Comparison of ENCODE assay signal across 19 cellular contexts in genomic region chr10:112960151-112960681, GRCh38. TPM values are rescaled to one million over a fixed set of nuclear protein-coding genes. Genes with fewer than 3 reads are reported as not detected.
A peak's percentile ranks its signal among the peaks of the same experiment; 100 is the strongest.
DNase-seq lines count a peak whose midpoint lies in the region; ATAC-seq and TF ChIP-seq lines count a peak whose summit lies in the region.
"Had no signal": no experiment of that assay in that cellular context is flagged by ENCODE, and none has a peak within 500 bp of the region (broad histone marks: within the 10 kb centered on the region; RNA-seq: fewer than 3 reads in every experiment).

No MANE protein-coding gene starts in this region.

- H3K79me2 ChIP-seq in PC-3 (ENCODE audit: low read length) = peaks cover 90% of the 10 kb centered on the region

- TF ChIP-seq CTCF in Calu3 (IDR thresholded peaks at IDR 0.05; ENCODE audit: unreplicated experiment) (no peak), PC-3 (conservative IDR thresholded peaks at IDR 0.05; ENCODE audit: low read depth, low read length) (no peak), endothelial cell (IDR thresholded peaks at IDR 0.05; ENCODE audit: unreplicated experiment) (no peak), nephron progenitor cell (IDR thresholded peaks at IDR 0.05) (no peak)

- H3K4me2 ChIP-seq in PC-3 (ENCODE audit: low read length) = peak overlapping the region; percentile 98

- H3K4me1 ChIP-seq in PC-3 (ENCODE audit: insufficient read depth, low read length) = peaks cover 61% of the 10 kb centered on the region

- no peaks in the 10 kb centered on the region for H3K9me2 ChIP-seq in PC-3 (replicated peaks; ENCODE audit: low read length)

- DNase-seq in Calu3 (no peak), PC-3 (no peak), endothelial cell (ENCODE audit: low spot score) (no peak), nephron progenitor cell (no peak), NCI-H524 treated with DMSO at 0.1 percent for 48 hours (lab: John Stamatoyannopoulos, UW) (no peak)
- DNase-seq: activated CD8-positive, alpha-beta T cell treated with anti-CD3 and anti-CD28 coated beads, Interleukin-2, amount 10 ng/mL, durations not matched to agents 7 days and 5 days; activated naive CD8-positive, alpha-beta T cell treated with anti-CD3 and anti-CD28 coated beads, Interleukin-2, amount 50 U/mL, for 24 hours; NCI-H1092; NCI-H2107; NCI-H526 treated with DMSO at 0.1 percent for 48 hours; stimulated activated CD4-positive, alpha-beta T cell treated with anti-CD3 and anti-CD28 coated beads, Interleukin-4, amount 100 ng/mL, for 24 hours; stimulated activated CD8-positive, alpha-beta memory T cell treated with anti-CD3 and anti-CD28 coated beads, Interleukin-4, amount 100 ng/mL, for 48 hours had no signal

- peak overlapping the region; percentile 11; the same call in 1 of the 2 replicates for H3K4me3 ChIP-seq in PC-3 (ENCODE audit: low read length)
- H3K4me3 ChIP-seq: K562, sigmoid colon had no signal

- H3K36me3 ChIP-seq in PC-3 (ENCODE audit: low read depth, low read length) = peaks cover 23% of the 10 kb centered on the region
- H3K36me3 ChIP-seq: sigmoid colon had no signal

- peak overlapping the region; percentile 86 for H3K27ac Mint-ChIP-seq in Calu3 (ENCODE audit: unreplicated experiment)
- H3K27ac Mint-ChIP-seq in endothelial cell (ENCODE audit: unreplicated experiment) = peak overlapping the region; percentile 76
- no peak overlapping the region for H3K27ac Mint-ChIP-seq in nephron progenitor cell
- H3K27ac Mint-ChIP-seq: activated CD8-positive, alpha-beta T cell treated with anti-CD3 and anti-CD28 coated beads, Interleukin-2, amount 10 ng/mL, durations not matched to agents 7 days and 5 days; activated naive CD8-positive, alpha-beta T cell treated with anti-CD3 and anti-CD28 coated beads, Interleukin-2, amount 50 U/mL, for 24 hours; activated T-helper 1 cell treated with anti-CD3 and anti-CD28 coated beads, Interleukin-12 subunit alpha, Interleukin-12 subunit beta, Interleukin-2, Interleukin-4 antibody, amounts not matched to agents 30 ng/mL and 10 ng/mL and 1 ng/mL, durations not matched to agents 14 hours and 24 hours and 36 hours; memory B cell had no signal

- CTCF ChIA-PET in Calu3 (lab: Charles Lee) = interaction anchor here (0.9 kb wide), 1 partner anchor 10 kb away, joined by 3 read pairs; no protein-coding TSS in a partner anchor
- CTCF ChIA-PET in PC-3 (lab: Charles Lee) = interaction anchor here (0.6 kb wide), 1 partner anchor 488 kb away, joined by 3 read pairs; no protein-coding TSS in a partner anchor

- ATAC-seq in PC-3 = no peak
- no peak for ATAC-seq in HG02981 (IDR thresholded peaks at IDR 0.05; ENCODE audit: unreplicated experiment)
- ATAC-seq in GM18517 (IDR thresholded peaks at IDR 0.05; ENCODE audit: unreplicated experiment) = no peak
- no peak for ATAC-seq in GM18858 (IDR thresholded peaks at IDR 0.05; ENCODE audit: unreplicated experiment)
- ATAC-seq: activated CD8-positive, alpha-beta T cell treated with anti-CD3 and anti-CD28 coated beads, Interleukin-2, amount 10 ng/mL, durations not matched to agents 7 days and 5 days; K562 had no signal

- peak overlapping the region; percentile 21 for H3K9ac ChIP-seq in PC-3 (ENCODE audit: low read length)

- H3K9me3 ChIP-seq in PC-3 (ENCODE audit: low read length) = no peaks in the 10 kb centered on the region
- H3K9me3 ChIP-seq: sigmoid colon had no signal

- peaks cover 71% of the 10 kb centered on the region for H3K36me3 Mint-ChIP-seq in Calu3 (ENCODE audit: insufficient read depth, unreplicated experiment)
- H3K36me3 Mint-ChIP-seq in endothelial cell (ENCODE audit: low read depth, unreplicated experiment) = peaks cover 20% of the 10 kb centered on the region
- H3K36me3 Mint-ChIP-seq in nephron progenitor cell (ENCODE audit: low read depth) = peaks cover 22% of the 10 kb centered on the region

- peak overlapping the region; percentile 92 for H3K27ac ChIP-seq in PC-3 (ENCODE audit: low read length)

- peak overlapping the region; percentile 37 for H3K4me3 Mint-ChIP-seq in Calu3 (ENCODE audit: low read depth, unreplicated experiment)
- H3K4me3 Mint-ChIP-seq in endothelial cell (ENCODE audit: unreplicated experiment) = peak overlapping the region; percentile 8
- H3K4me3 Mint-ChIP-seq in nephron progenitor cell = peak overlapping the region; percentile 93
- H3K4me3 Mint-ChIP-seq: activated CD8-positive, alpha-beta T cell treated with anti-CD3 and anti-CD28 coated beads, Interleukin-2, amount 10 ng/mL, durations not matched to agents 7 days and 5 days; activated naive CD8-positive, alpha-beta T cell treated with anti-CD3 and anti-CD28 coated beads, Interleukin-2, amount 50 U/mL, for 24 hours; activated T-helper 1 cell treated with anti-CD3 and anti-CD28 coated beads, Interleukin-12 subunit alpha, Interleukin-12 subunit beta, Interleukin-2, Interleukin-4 antibody, amounts not matched to agents 30 ng/mL and 10 ng/mL and 1 ng/mL, durations not matched to agents 14 hours and 24 hours and 36 hours; memory B cell had no signal

- H3K27me3 Mint-ChIP-seq in Calu3 (ENCODE audit: unreplicated experiment) = no peaks in the 10 kb centered on the region
- H3K27me3 Mint-ChIP-seq in endothelial cell (ENCODE audit: unreplicated experiment) = peaks cover 2% of the 10 kb centered on the region
- peaks cover 2% of the 10 kb centered on the region for H3K27me3 Mint-ChIP-seq in nephron progenitor cell (ENCODE audit: low read depth, poor library complexity)

- no peaks in the 10 kb centered on the region for H3K9me3 Mint-ChIP-seq in Calu3 (ENCODE audit: low read depth, unreplicated experiment)
- H3K9me3 Mint-ChIP-seq in endothelial cell (ENCODE audit: unreplicated experiment) = no peaks in the 10 kb centered on the region
- H3K9me3 Mint-ChIP-seq in nephron progenitor cell = no peaks in the 10 kb centered on the region
- H3K9me3 Mint-ChIP-seq: activated naive CD8-positive, alpha-beta T cell treated with anti-CD3 and anti-CD28 coated beads, Interleukin-2, amount 50 U/mL, for 24 hours; activated T-helper 1 cell treated with anti-CD3 and anti-CD28 coated beads, Interleukin-12 subunit alpha, Interleukin-12 subunit beta, Interleukin-2, Interleukin-4 antibody, amounts not matched to agents 30 ng/mL and 10 ng/mL and 1 ng/mL, durations not matched to agents 14 hours and 24 hours and 36 hours had no signal

- no peaks in the 10 kb centered on the region for H3F3A ChIP-seq in PC-3 (ENCODE audit: low read length, unreplicated experiment)

- H3K27me3 ChIP-seq in PC-3 (ENCODE audit: low read length) = no peaks in the 10 kb centered on the region
- H3K27me3 ChIP-seq: sigmoid colon had no signal

- no peaks in the 10 kb centered on the region; the same call in 1 of the 2 replicates for H4K20me1 ChIP-seq in PC-3 (ENCODE audit: low read length)

- POLR2A ChIA-PET in PC-3 (lab: Charles Lee; ENCODE audit: unreplicated experiment) = no interaction called here

- H3K4me1 Mint-ChIP-seq in Calu3 (ENCODE audit: low read depth, unreplicated experiment) = peaks cover 80% of the 10 kb centered on the region
- H3K4me1 Mint-ChIP-seq in endothelial cell (ENCODE audit: unreplicated experiment) = peaks cover 82% of the 10 kb centered on the region
- H3K4me1 Mint-ChIP-seq in nephron progenitor cell = peaks cover 91% of the 10 kb centered on the region

- intact Hi-C loops in Calu3 (cut with micrococcal nuclease; ENCODE audit: unreplicated experiment) (no loop called here), PC-3 (cut with micrococcal nuclease) (no loop called here)

- no peak overlapping the region for H2AFZ ChIP-seq in PC-3 (ENCODE audit: low read length)

- BruUV-seq in Calu3 (replicated peaks; lab: Mats Ljungman, UMichigan) = no TSS peak
- BruUV-seq in PC-3 (replicated peaks; lab: Mats Ljungman, UMichigan) = no TSS peak

RNA-seq across cellular contexts. Expression of gene TCF7L2, which starts 10.2 kb away (rescaled TPM):
- 36.6 and 43.0 TPM in 2 replicates for total RNA-seq in Calu3 (2022)
- 14.3 and 16.1 TPM in 2 replicates for total RNA-seq in PC-3 (2014; rRNA removed)
- total RNA-seq in endothelial cell (ENCODE audit: unreplicated experiment) = 49.3 TPM

Comparison
In these comparisons a context has a peak if more than half of its experiments do, and no peak if none do; other contexts are left out.
1. H3K4me3 Mint-ChIP-seq: peak in every context shown above with its lines; median percentile 93 in nephron progenitor cell; 37 in Calu3; 8 in endothelial cell.